In the genomic region with DNA sequence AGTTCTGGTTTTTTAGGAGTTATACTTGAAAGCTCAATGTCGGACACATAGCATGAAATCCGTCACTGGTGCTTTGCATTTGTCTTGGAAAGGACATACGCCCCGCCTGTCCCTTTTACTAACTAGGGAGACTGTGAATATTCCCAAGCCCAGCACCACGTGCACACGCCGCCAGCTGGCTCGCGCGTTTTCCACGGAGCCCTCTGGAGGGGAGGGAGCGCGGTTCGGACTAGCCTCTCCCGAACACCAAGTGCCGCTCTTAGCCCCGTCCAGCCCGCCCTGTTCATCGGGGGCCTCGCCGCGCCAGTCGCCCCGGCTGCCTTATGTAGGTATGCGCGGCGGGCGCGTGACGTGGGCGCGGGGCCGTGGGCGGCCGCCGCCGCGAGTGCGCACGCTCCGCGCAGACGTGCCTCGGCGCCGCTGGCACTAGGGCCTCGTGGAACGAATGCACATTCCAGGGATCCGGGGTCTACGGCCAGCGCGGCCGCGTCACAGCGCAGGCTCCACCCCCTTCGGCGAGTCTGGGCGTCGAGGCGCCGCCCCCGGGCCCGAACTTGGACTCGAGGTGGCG, we compare ENCODE assay signal across 8 cellular contexts. TPM values are rescaled to one million over a fixed set of nuclear protein-coding genes. Genes with fewer than 3 reads are reported as not detected.
DNase-seq lines count a peak whose midpoint lies in the region; TF ChIP-seq lines count a peak whose summit lies in the region.

No MANE protein-coding gene starts in this region.

- in situ Hi-C loops in HAP-1 (cut with MboI; ENCODE audit: low sequenced_read_pairs) = loop anchor here (5.0 kb wide), 1 partner anchor 377 kb away; no protein-coding TSS in a partner anchor

- H3K9ac ChIP-seq in MM.1S (ENCODE audit: low read length) = peak overlapping the region; percentile 99

- peak overlapping the region; percentile 88 for H3K4me2 ChIP-seq in MM.1S (ENCODE audit: low read depth, low read length)

- H3K9me2 ChIP-seq in MM.1S (replicated peaks; ENCODE audit: insufficient read depth, low read length) = no peaks in the 10 kb centered on the region

- H3F3A ChIP-seq in MM.1S (ENCODE audit: insufficient read depth, low read length) = peaks cover 62% of the 10 kb centered on the region

- peaks cover 61% of the 10 kb centered on the region for H3K4me1 Mint-ChIP-seq in nephron progenitor cell

- TF ChIP-seq POLR2A in stomach (IDR thresholded peaks at IDR 0.05) = peak in 2 of 4 donors; percentile 88 to 89

- DNase-seq in GDM1 (lab: John Stamatoyannopoulos, UW) (peak; percentile 98), HAP-1 (ENCODE audit: low spot score in 2 of 2) (peak; percentile 82 to 93), MM.1S (peak; percentile 95), SHP77 treated with DMSO at 0.1 percent for 48 hours (lab: John Stamatoyannopoulos, UW) (peak; percentile 74), activated gamma-delta T cell (lab: John Stamatoyannopoulos, UW) (peak; percentile 91), fibroblast of the aortic adventitia (ENCODE audit: low read depth) (peak; percentile 97), nephron progenitor cell (peak; percentile 90), stomach (peak; percentile 97)

- H3K27me3 ChIP-seq in HAP-1 (ENCODE audit: low read depth) = no peaks in the 10 kb centered on the region
- H3K27me3 ChIP-seq in MM.1S (replicated peaks; ENCODE audit: insufficient read depth, low read length) = no peaks in the 10 kb centered on the region
- H3K27me3 ChIP-seq in stomach = no peaks in the 10 kb centered on the region

- H3K4me3 Mint-ChIP-seq in nephron progenitor cell = peak overlapping the region; percentile 97

- WGBS in stomach, 5 donors = 0% methylated on average over 11 to 65 of the region's 65 CpGs

- TF ChIP-seq EP300 in stomach (IDR thresholded peaks at IDR 0.05) = peak; percentile 52

- no peaks in the 10 kb centered on the region for H3K9me3 Mint-ChIP-seq in nephron progenitor cell

- peaks cover 4% of the 10 kb centered on the region for H3K27me3 Mint-ChIP-seq in nephron progenitor cell (ENCODE audit: low read depth, poor library complexity)

- no peaks in the 10 kb centered on the region for H3K9me3 ChIP-seq in HAP-1
- no peaks in the 10 kb centered on the region for H3K9me3 ChIP-seq in MM.1S (replicated peaks; ENCODE audit: insufficient read depth, low read length)
- H3K9me3 ChIP-seq in stomach = no peaks in the 10 kb centered on the region

- TF ChIP-seq CTCF in MM.1S (IDR thresholded peaks at IDR 0.05; ENCODE audit: low read length) = no peak; the same call in 1 of the 2 replicates
- peak; percentile 33 for TF ChIP-seq CTCF in fibroblast of the aortic adventitia (IDR thresholded peaks at IDR 0.05; ENCODE audit: insufficient read depth, low read length)
- TF ChIP-seq CTCF in nephron progenitor cell (IDR thresholded peaks at IDR 0.05) = no peak
- TF ChIP-seq CTCF in stomach (IDR thresholded peaks at IDR 0.05) = peak in 1 of 7 experiments; percentile 13

- H3K4me1 ChIP-seq in HAP-1 (peaks cover 35% of the 10 kb centered on the region), MM.1S (ENCODE audit: low read length) (peaks cover 35% of the 10 kb centered on the region), stomach (peaks cover 28 to 49% (median 42%) of the 10 kb centered on the region in 4 donors)

- H3K36me3 ChIP-seq in HAP-1 (replicated peaks) (peaks cover 30% of the 10 kb centered on the region), MM.1S (replicated peaks; ENCODE audit: insufficient read depth, low read length) (peaks cover 9% of the 10 kb centered on the region), stomach (peaks cover 10 to 28% (median 21%) of the 10 kb centered on the region in 4 donors)

- H3K27ac ChIP-seq in MM.1S (ENCODE audit: low read length) (peak overlapping the region; percentile 98), stomach (peak overlapping the region; percentile 96 to 100 (median 99))

- H2AFZ ChIP-seq in MM.1S (ENCODE audit: low read length) = peak overlapping the region; percentile 52

- peaks cover 7% of the 10 kb centered on the region; the same call in 1 of the 2 replicates for H4K20me1 ChIP-seq in MM.1S (ENCODE audit: insufficient read depth, low read length)

- H3K27ac Mint-ChIP-seq in nephron progenitor cell = peak overlapping the region; percentile 100

- intact Hi-C loops in stomach (cut with DNase I; ENCODE audit: low total_unique reads) = loop anchor here (10.0 kb wide), 1 partner anchor 114 kb away; no protein-coding TSS in a partner anchor

- peaks cover 35% of the 10 kb centered on the region for H3K79me2 ChIP-seq in MM.1S (ENCODE audit: low read length)

- peaks cover 28% of the 10 kb centered on the region for H3K36me3 Mint-ChIP-seq in nephron progenitor cell (ENCODE audit: low read depth)

- H3K4me3 ChIP-seq in HAP-1 (peak overlapping the region; percentile 39), MM.1S (ENCODE audit: low read length) (peak overlapping the region; percentile 78), fibroblast of the aortic adventitia (ENCODE audit: low read depth, low read length) (peak overlapping the region; percentile 82), stomach (peak overlapping the region; percentile 41 to 59 (median 48))

RNA-seq across cellular contexts. Expression of a gene that starts 0.7 kb away (rescaled TPM):
- 62.9 and 79.4 TPM in 2 replicates for total RNA-seq in fibroblast of the aortic adventitia (ENCODE audit: low replicate concordance)
- total RNA-seq in stomach = 100 to 1,000 TPM in 2 of 5 donors, 10 to 100 TPM in 3; 58.3 to 218 (median 81.1) TPM
- 10 to 100 TPM; 39.6 to 57.0 (median 51.5) TPM for polyA plus RNA-seq in stomach

Comparison
In these comparisons a context has a peak if more than half of its experiments do, and no peak if none do; other contexts are left out.
1. Peak in every context shown above with its lines: DNase-seq, H3K4me3 ChIP-seq and H3K27ac ChIP-seq.